Comparison of ENCODE assay signal across 11 cellular contexts in genomic region chr9:135543262-135543894, GRCh38. TPM values are rescaled to one million over a fixed set of nuclear protein-coding genes. Genes with fewer than 3 reads are reported as not detected.
"Had no signal": no experiment of that assay in that cellular context is flagged by ENCODE, and none has a peak within 500 bp of the region (broad histone marks: within the 10 kb centered on the region; RNA-seq: fewer than 3 reads in every experiment).

No MANE protein-coding gene starts in this region.

RNA-seq across cellular contexts. Expression of gene OBP2A, which starts 2.5 kb away (rescaled TPM):
- total RNA-seq: activated CD8-positive, alpha-beta memory T cell treated with anti-CD3 and anti-CD28 coated beads for 36 hours; activated naive CD8-positive, alpha-beta T cell treated with anti-CD3 and anti-CD28 coated beads for 36 hours; activated T-helper 1 cell treated with anti-CD3 and anti-CD28 coated beads, Interleukin-12 subunit alpha, Interleukin-12 subunit beta, Interleukin-2, Interleukin-4 antibody, amounts not matched to agents 30 ng/mL and 10 ng/mL and 1 ng/mL, durations not matched to agents 14 hours and 24 hours and 36 hours; breast epithelium; esophagus mucosa; left lobe of liver; lung microvascular endothelial cell; natural killer cell; T-helper 1 cell treated with Interleukin-12 subunit alpha and Interleukin-12 subunit beta and Interleukin-4 antibody, amounts not matched to agents 30 ng/mL and 1 ng/mL, for 36 hours; urinary bladder had no signal
- polyA plus RNA-seq: immature natural killer cell, urinary bladder had no signal

RNA-seq across cellular contexts. Expression of gene PAEP, which starts 18.2 kb away (rescaled TPM):
- total RNA-seq: activated CD8-positive, alpha-beta memory T cell treated with anti-CD3 and anti-CD28 coated beads for 36 hours; activated naive CD8-positive, alpha-beta T cell treated with anti-CD3 and anti-CD28 coated beads for 36 hours; activated T-helper 1 cell treated with anti-CD3 and anti-CD28 coated beads, Interleukin-12 subunit alpha, Interleukin-12 subunit beta, Interleukin-2, Interleukin-4 antibody, amounts not matched to agents 30 ng/mL and 10 ng/mL and 1 ng/mL, durations not matched to agents 14 hours and 24 hours and 36 hours; breast epithelium; esophagus mucosa; left lobe of liver; lung microvascular endothelial cell; natural killer cell; T-helper 1 cell treated with Interleukin-12 subunit alpha and Interleukin-12 subunit beta and Interleukin-4 antibody, amounts not matched to agents 30 ng/mL and 1 ng/mL, for 36 hours; urinary bladder had no signal
- polyA plus RNA-seq: immature natural killer cell, urinary bladder had no signal

RNA-seq across cellular contexts. Expression of gene LCN1, which starts 22.1 kb away (rescaled TPM):
- total RNA-seq: activated CD8-positive, alpha-beta memory T cell treated with anti-CD3 and anti-CD28 coated beads for 36 hours; activated naive CD8-positive, alpha-beta T cell treated with anti-CD3 and anti-CD28 coated beads for 36 hours; activated T-helper 1 cell treated with anti-CD3 and anti-CD28 coated beads, Interleukin-12 subunit alpha, Interleukin-12 subunit beta, Interleukin-2, Interleukin-4 antibody, amounts not matched to agents 30 ng/mL and 10 ng/mL and 1 ng/mL, durations not matched to agents 14 hours and 24 hours and 36 hours; breast epithelium; esophagus mucosa; left lobe of liver; lung microvascular endothelial cell; natural killer cell; T-helper 1 cell treated with Interleukin-12 subunit alpha and Interleukin-12 subunit beta and Interleukin-4 antibody, amounts not matched to agents 30 ng/mL and 1 ng/mL, for 36 hours; urinary bladder had no signal
- polyA plus RNA-seq: immature natural killer cell, urinary bladder had no signal
